ENCODE assay signal across 15 cellular contexts in the genomic region with DNA sequence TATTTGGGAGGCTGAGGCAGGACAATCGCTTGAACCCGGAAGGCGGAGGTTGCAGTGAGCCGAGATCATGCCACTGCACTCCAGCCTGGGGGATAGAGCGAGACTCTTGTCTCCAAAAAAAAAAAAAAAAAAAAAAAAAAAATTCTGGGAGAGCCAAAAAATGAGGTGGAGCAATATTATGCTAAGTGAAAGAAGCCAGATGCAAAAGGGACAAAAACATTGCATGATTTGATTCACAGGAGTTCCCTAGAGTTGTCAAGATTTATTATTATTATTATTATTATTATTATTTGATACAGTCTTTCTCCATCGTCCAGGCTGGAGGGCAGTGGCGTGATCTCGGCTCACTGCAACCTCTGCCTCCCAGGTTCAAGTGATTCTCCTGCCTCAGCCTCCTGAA. TPM values are rescaled to one million over a fixed set of nuclear protein-coding genes. Genes with fewer than 3 reads are reported as not detected.
A peak's percentile ranks its signal among the peaks of the same experiment; 100 is the strongest.
DNase-seq lines count a peak whose midpoint lies in the region; ATAC-seq and TF ChIP-seq lines count a peak whose summit lies in the region.
"Not testable (repeated sequence)": the region's sequence is repeated elsewhere in the genome, so short reads cannot be mapped to it uniquely, and the experiment has no call there.
"Had no signal": no experiment of that assay in that cellular context is flagged by ENCODE, and none has a peak within 500 bp of the region (broad histone marks: within the 10 kb centered on the region; RNA-seq: fewer than 3 reads in every experiment).

No MANE protein-coding gene starts in this region.

- not testable (repeated sequence) for H3K9me3 ChIP-seq in OCI-LY7 (ENCODE audit: low read length); esophagus muscularis mucosa; heart right ventricle; lung (ENCODE audit: control insufficient read depth in 2 of 2, insufficient read depth in 1 of 2, low read length in 1 of 2); subcutaneous abdominal adipose tissue (ENCODE audit: control insufficient read depth in 5 of 5, low read length in 5 of 5); upper lobe of right lung

- POLR2A ChIA-PET in OCI-LY7 (lab: Charles Lee): interaction anchor here (1.5 kb wide), 1 partner anchor 9 kb away, joined by 5 read pairs; no protein-coding TSS in a partner anchor

- not testable (repeated sequence) for DNase-seq in OCI-LY7 (ENCODE audit: low spot score); esophagus muscularis mucosa (ENCODE audit: extremely low spot score); heart right ventricle; lung (ENCODE audit: low spot score); sciatic nerve (ENCODE audit: low spot score); upper lobe of right lung

- CTCF ChIA-PET in OCI-LY7 (lab: Charles Lee; ENCODE audit: unreplicated experiment): not testable (repeated sequence)

- not testable (repeated sequence) for TF ChIP-seq POLR2A in esophagus muscularis mucosa (IDR thresholded peaks at IDR 0.05; ENCODE audit: low read depth)

- intact Hi-C loops in OCI-LY7 (cut with micrococcal nuclease; ENCODE audit: unreplicated experiment); esophagus muscularis mucosa (cut with DNase I); heart right ventricle (cut with DNase I); sciatic nerve (cut with DNase I); upper lobe of right lung (cut with DNase I): not testable (repeated sequence)

- H3K4me2 ChIP-seq in OCI-LY7 (ENCODE audit: low read length): peak overlapping the region; percentile 51; the same call in 1 of the 2 replicates

- H3K27me3 ChIP-seq in esophagus muscularis mucosa; heart right ventricle; lung (ENCODE audit: control insufficient read depth, insufficient read depth); subcutaneous abdominal adipose tissue (ENCODE audit: control insufficient read depth in 5 of 5, insufficient read depth in 4 of 5, low read length in 5 of 5); upper lobe of right lung: not testable (repeated sequence)

- 44% methylated on average over 8 of the region's 8 CpGs for WGBS in esophagus muscularis mucosa
- 73 to 75% methylated on average over 8 of the region's 8 CpGs for WGBS in heart right ventricle, 2 donors
- 83 to 88% methylated on average over 8 of the region's 8 CpGs for WGBS in lung, 2 donors

- H3K4me3 ChIP-seq in OCI-LY7 (ENCODE audit: low read depth, low read length, poor library complexity, severe bottlenecking); heart right ventricle; lung; subcutaneous abdominal adipose tissue (ENCODE audit: low read depth in 1 of 5, low read length in 5 of 5); upper lobe of right lung: not testable (repeated sequence)
- peak overlapping the region in 1 of 4 donors; percentile 2 for H3K4me3 ChIP-seq in esophagus muscularis mucosa

- peaks cover 73% of the 10 kb centered on the region for H3K36me3 ChIP-seq in OCI-LY7 (ENCODE audit: insufficient read depth, low read length)
- H3K36me3 ChIP-seq in esophagus muscularis mucosa: peaks cover 37 to 74% (median 65%) of the 10 kb centered on the region in 4 donors
- H3K36me3 ChIP-seq in heart right ventricle: peaks cover 3 to 95% (median 50%) of the 10 kb centered on the region in 9 donors
- peaks cover 6 to 27% of the 10 kb centered on the region in 2 donors for H3K36me3 ChIP-seq in lung (ENCODE audit: control insufficient read depth in 2 of 2, insufficient read depth in 2 of 2, low read length in 2 of 2)
- peaks cover 0 to 63% (median 43%) of the 10 kb centered on the region in 5 donors for H3K36me3 ChIP-seq in subcutaneous abdominal adipose tissue (ENCODE audit: control insufficient read depth in 5 of 5, insufficient read depth in 5 of 5, low read length in 5 of 5)
- H3K36me3 ChIP-seq in upper lobe of right lung: peaks cover 62% of the 10 kb centered on the region

- H3K27ac ChIP-seq in OCI-LY7 (ENCODE audit: low read depth, low read length, poor library complexity, severe bottlenecking): not testable (repeated sequence)
- H3K27ac ChIP-seq in esophagus muscularis mucosa (replicated peaks in 1 of 4): peak overlapping the region; percentile 89 to 98 (median 96)
- peak overlapping the region in 6 of 10 donors; percentile 24 to 77 (median 56) for H3K27ac ChIP-seq in heart right ventricle
- peak overlapping the region; percentile 7 to 20 for H3K27ac ChIP-seq in lung (ENCODE audit: low read depth in 1 of 2, low read length in 1 of 2)
- peak overlapping the region; percentile 77 for H3K27ac ChIP-seq in subcutaneous abdominal adipose tissue (ENCODE audit: low read depth, low read length)
- H3K27ac ChIP-seq in upper lobe of right lung: peak overlapping the region; percentile 42

- H3K9ac ChIP-seq in subcutaneous abdominal adipose tissue (ENCODE audit: low read length in 5 of 5): not testable (repeated sequence)

- peaks cover 25% of the 10 kb centered on the region; the same call in 1 of the 2 replicates for H3K79me2 ChIP-seq in OCI-LY7 (ENCODE audit: insufficient read depth, low read depth, low read length)

- H2AFZ ChIP-seq in OCI-LY7 (ENCODE audit: low read length): not testable (repeated sequence)

- peak in 2 of 8 donors; percentile 17 to 36 for ATAC-seq in heart right ventricle
- not testable (repeated sequence) for ATAC-seq in lung (ENCODE audit: insufficient read depth, low FRiP score); upper lobe of right lung
- ATAC-seq in sciatic nerve: peak; percentile 33

- H3K4me1 ChIP-seq in OCI-LY7 (ENCODE audit: insufficient read depth, low read length, poor library complexity, severe bottlenecking) (peaks cover 39% of the 10 kb centered on the region), esophagus muscularis mucosa (peaks cover 47 to 84% (median 76%) of the 10 kb centered on the region in 4 donors), heart right ventricle (peaks cover 8 to 51% (median 33%) of the 10 kb centered on the region in 9 donors), lung (ENCODE audit: control insufficient read depth in 2 of 2, insufficient read depth in 2 of 2, low read length in 2 of 2) (peaks cover 0 to 10% of the 10 kb centered on the region in 2 donors), subcutaneous abdominal adipose tissue (ENCODE audit: control insufficient read depth in 5 of 5, insufficient read depth in 5 of 5, low read length in 5 of 5) (peaks cover 7 to 35% (median 19%) of the 10 kb centered on the region in 5 donors), upper lobe of right lung (peaks cover 17% of the 10 kb centered on the region)

- TF ChIP-seq CTCF in OCI-LY7 (conservative IDR thresholded peaks at IDR 0.05; ENCODE audit: low read length); esophagus muscularis mucosa (IDR thresholded peaks at IDR 0.05); heart right ventricle (IDR thresholded peaks at IDR 0.05); lung (IDR thresholded peaks at IDR 0.05; ENCODE audit: control extremely low read depth, extremely low read depth); upper lobe of right lung (IDR thresholded peaks at IDR 0.05): not testable (repeated sequence)

- not testable (repeated sequence) for TF ChIP-seq EP300 in esophagus muscularis mucosa (IDR thresholded peaks at IDR 0.05)

- H4K20me1 ChIP-seq in OCI-LY7 (ENCODE audit: insufficient read depth, low read length): not testable (repeated sequence)

- BruUV-seq in OCI-LY7 (replicated peaks; lab: Mats Ljungman, UMichigan): not testable (repeated sequence)

- H3K9me2 ChIP-seq in OCI-LY7 (ENCODE audit: insufficient read depth, low read length): not testable (repeated sequence)

RNA-seq across cellular contexts. Expression of a gene that starts 16.4 kb away (rescaled TPM):
- total RNA-seq in OCI-LY7 (2014; rRNA removed; shearing (Covaris generic)): 135 and 186 TPM in 2 replicates
- total RNA-seq in OCI-LY7 (2022) (174 TPM in 2 replicates), esophagus muscularis mucosa (1,000 to 10,000 TPM; 1,125 to 1,746 (median 1,157) TPM), heart right ventricle (100 to 1,000 TPM; 243 to 355 (median 307) TPM), lung (100 to 1,000 TPM; 129 to 164 TPM), sciatic nerve (296 TPM), upper lobe of right lung (268 TPM)
- polyA plus RNA-seq in heart right ventricle (100 to 1,000 TPM; 165 to 226 TPM), lung (10 to 100 TPM; 90.1 to 96.8 TPM)

RNA-seq across cellular contexts. Expression of a gene that starts 25.4 kb away (rescaled TPM):
- total RNA-seq in OCI-LY7 (2014; rRNA removed; shearing (Covaris generic)): 184 and 220 TPM in 2 replicates
- total RNA-seq in OCI-LY7 (2022) (132 and 133 TPM in 2 replicates), esophagus muscularis mucosa (1 to 10 TPM; 1.4 to 6.6 (median 3.4) TPM), heart right ventricle (1 to 10 TPM; 1.6 to 8.5 (median 3.2) TPM), lung (1 to 10 TPM; 2.5 to 5.3 TPM), sciatic nerve (1.3 TPM), upper lobe of right lung (1.1 TPM)
- polyA plus RNA-seq in heart right ventricle (1 to 10 TPM in 1 of 2 donors, under 1 TPM in 1; 0.93 to 5.9 TPM), lung (1 to 10 TPM; 1.3 to 6.5 TPM)

RNA-seq across cellular contexts. Expression of a gene that starts 58.4 kb away (rescaled TPM):
- total RNA-seq in OCI-LY7 (2014; rRNA removed; shearing (Covaris generic)): not detected in 2 replicates
- 1.0 TPM in 1 of 2 replicates, not detected in the other for total RNA-seq in OCI-LY7 (2022)
- total RNA-seq in esophagus muscularis mucosa: 1 to 10 TPM in 1 of 4 donors, not detected in 3; 2.0 TPM
- 1 to 10 TPM in 2 of 10 donors, under 1 TPM in 2, not detected in 6; 0.34 to 1.8 (median 0.99) TPM for total RNA-seq in heart right ventricle
- polyA plus RNA-seq in heart right ventricle: 10 to 100 TPM in 1 of 2 donors, 1 to 10 TPM in 1; 3.9 to 13.0 TPM
- total RNA-seq in lung: not detected
- 1 to 10 TPM in 1 of 2 donors, under 1 TPM in 1; 0.19 to 1.0 TPM for polyA plus RNA-seq in lung
- 15.5 TPM for total RNA-seq in sciatic nerve
- total RNA-seq in upper lobe of right lung: not detected
- total RNA-seq: A673; Caco-2; CD8-positive, alpha-beta T cell; GM12878; GM23338; H9; HT1080; NCI-H460 had no signal
- polyA plus RNA-seq: GM12878, GM23338 had no signal

Comparison
In these comparisons a context has a peak if more than half of its experiments do, and no peak if none do; other contexts are left out.
1. RNA of a gene that starts 25.4 kb away (total RNA-seq): 132 to 220 TPM in OCI-LY7; 1.4 to 6.6 TPM in esophagus muscularis mucosa, 2.5 to 5.3 TPM in lung, 1.6 to 8.5 TPM in heart right ventricle, 1.3 TPM in sciatic nerve (single experiment) and 1.1 TPM in upper lobe of right lung (single experiment); every median in the first group is over 10 times any median in the second.